In genomic region chr19:44374789-44375188, GRCh38 we compare ENCODE assay signal across 25 cellular contexts.
"Had no signal": no experiment of that assay in that cellular context is flagged by ENCODE, and none has a peak within 500 bp of the region (broad histone marks: within the 10 kb centered on the region; RNA-seq: fewer than 3 reads in every experiment).

No MANE protein-coding gene starts in this region.

- H3K9me3 ChIP-seq: colonic mucosa, gastrocnemius medialis had no signal

- DNase-seq: colonic mucosa; cortex of kidney; dermis blood vessel endothelial cell; dorsolateral prefrontal cortex; effector CD4-positive, alpha-beta T cell; effector CD8-positive, alpha-beta T cell; effector memory CD4-positive, alpha-beta T cell; effector memory CD8-positive, alpha-beta T cell; endodermal cell; erythroblast; esophagus squamous epithelium; foreskin fibroblast; foreskin keratinocyte; foreskin melanocyte; gastrocnemius medialis; glutamatergic neuron; head of caudate nucleus; heart left ventricle; heart right ventricle had no signal

- H3K4me1 ChIP-seq: colonic mucosa, esophagus muscularis mucosa, esophagus squamous epithelium, foreskin keratinocyte, gastrocnemius medialis, gastroesophageal sphincter, heart left ventricle, heart right ventricle had no signal

- ATAC-seq: effector memory CD8-positive, alpha-beta T cell; esophagus mucosa; foreskin keratinocyte; gastrocnemius medialis; gastroesophageal sphincter; heart left ventricle; heart right ventricle had no signal

- H3K4me2 ChIP-seq: hepatocyte had no signal

- H3K4me3 ChIP-seq: colonic mucosa, coronary artery, dorsolateral prefrontal cortex, esophagus muscularis mucosa, esophagus squamous epithelium, gastrocnemius medialis, gastroesophageal sphincter, heart left ventricle, heart right ventricle, hepatocyte had no signal

- H3K27me3 ChIP-seq: colonic mucosa, dorsolateral prefrontal cortex, esophagus muscularis mucosa, esophagus squamous epithelium, foreskin keratinocyte, gastrocnemius medialis, gastroesophageal sphincter, heart left ventricle, heart right ventricle, hepatocyte had no signal

- H3K36me3 ChIP-seq: colonic mucosa, esophagus muscularis mucosa, esophagus squamous epithelium, gastrocnemius medialis, gastroesophageal sphincter, heart left ventricle, heart right ventricle had no signal

- H3K79me2 ChIP-seq: hepatocyte had no signal

- H3K27ac ChIP-seq: colonic mucosa, coronary artery, dorsolateral prefrontal cortex, epithelial cell of prostate, esophagus muscularis mucosa, esophagus squamous epithelium, foreskin keratinocyte, gastrocnemius medialis, gastroesophageal sphincter, heart left ventricle, heart right ventricle, hepatocyte had no signal

- H2AFZ ChIP-seq: hepatocyte had no signal
